ENCODE assay signal across 14 cellular contexts in the genomic region with DNA sequence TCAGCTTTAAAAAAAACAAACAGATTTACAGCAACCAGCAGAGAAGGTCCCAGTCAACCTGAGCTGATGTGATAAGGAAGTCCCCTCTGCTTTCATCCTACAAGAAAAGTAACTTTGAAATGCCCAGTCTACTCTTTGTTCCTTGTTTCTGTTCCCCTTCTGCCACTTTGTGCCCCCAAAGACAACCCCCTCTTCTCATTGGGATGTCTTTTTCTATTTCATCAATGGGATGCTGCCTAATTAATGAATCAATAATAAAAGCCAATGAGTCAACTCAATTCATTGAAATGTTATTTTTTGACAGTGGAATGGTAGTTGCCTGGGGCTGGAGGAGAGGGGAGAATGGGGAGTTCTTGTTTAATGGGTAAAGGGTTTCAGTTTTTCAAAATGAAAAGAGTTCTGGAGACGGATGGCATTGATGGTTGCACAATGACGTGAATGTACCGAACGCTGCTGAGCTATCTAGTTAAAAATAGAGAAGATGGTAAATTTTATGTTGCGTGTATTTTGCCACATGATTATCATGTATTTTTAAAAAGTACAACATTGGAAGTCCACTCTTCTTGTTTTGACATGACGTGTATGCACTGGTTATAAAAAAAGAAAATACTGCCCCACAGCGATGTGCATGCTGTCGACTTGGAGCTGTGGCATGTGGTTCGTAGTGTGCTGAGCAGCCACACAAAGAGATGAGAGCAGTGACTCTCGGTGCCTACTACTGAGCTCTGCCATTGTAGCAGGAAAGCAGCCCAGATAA. TPM values are rescaled to one million over a fixed set of nuclear protein-coding genes. Genes with fewer than 3 reads are reported as not detected.
DNase-seq lines count a peak whose midpoint lies in the region; ATAC-seq, FAIRE-seq and TF ChIP-seq lines count a peak whose summit lies in the region.
"Had no signal": no experiment of that assay in that cellular context is flagged by ENCODE, and none has a peak within 500 bp of the region (broad histone marks: within the 10 kb centered on the region; RNA-seq: fewer than 3 reads in every experiment).

No MANE protein-coding gene starts in this region.

- no peaks in the 10 kb centered on the region for H3K79me2 ChIP-seq in Karpas-422 (ENCODE audit: low read length)

- H3K9me3 ChIP-seq in Karpas-422 (ENCODE audit: low read length) = no peaks in the 10 kb centered on the region
- H3K9me3 ChIP-seq in gastrocnemius medialis = no peaks in the 10 kb centered on the region
- H3K9me3 ChIP-seq: upper lobe of left lung had no signal

- peak overlapping the region; percentile 35 for H3K4me2 ChIP-seq in Karpas-422 (ENCODE audit: low read depth, low read length, poor library complexity, severe bottlenecking)

- TF ChIP-seq POLR2A in GM12892 (IDR thresholded peaks at IDR 0.05; ENCODE audit: low read depth, low read length) = peak; percentile 51; the same call in 1 of the 2 replicates
- no peak for TF ChIP-seq POLR2A in gastrocnemius medialis (IDR thresholded peaks at IDR 0.05)

- H3K9me2 ChIP-seq in Karpas-422 (replicated peaks; ENCODE audit: insufficient read depth, low read length) = no peaks in the 10 kb centered on the region

- no peaks in the 10 kb centered on the region for H3K27me3 ChIP-seq in Karpas-422 (ENCODE audit: low read length)
- peaks cover 0 to 14% (median 6%) of the 10 kb centered on the region in 3 donors for H3K27me3 ChIP-seq in gastrocnemius medialis
- H3K27me3 ChIP-seq: upper lobe of left lung had no signal

- H3K4me1 ChIP-seq in Karpas-422 (ENCODE audit: low read length) (peaks cover 10% of the 10 kb centered on the region), gastrocnemius medialis (no peaks in the 10 kb centered on the region)
- H3K4me1 ChIP-seq: upper lobe of left lung had no signal

- no peak for DNase-seq in GM12892 (ENCODE audit: insufficient read length)
- DNase-seq in Karpas-422 = no peak
- DNase-seq in globus pallidus (ENCODE audit: low spot score) = peak; percentile 60
- DNase-seq in cerebellar nuclear complex (lab: John Stamatoyannopoulos, UW) = no peak
- no peak for DNase-seq in gastrocnemius medialis
- DNase-seq: activated T-cell treated with anti-CD3 and anti-CD28 coated beads, Interleukin-2, amount 50 U/mL, for 72 hours; aorta; NCI-H1105; NCI-H748 treated with DMSO at 0.1 percent for 48 hours; upper lobe of left lung had no signal

- in situ Hi-C loops in gastrocnemius medialis (cut with MboI; ENCODE audit: low sequenced_read_pairs in 4 of 4) = no loop called here

- no peak overlapping the region for H3K4me3 ChIP-seq in Karpas-422 (ENCODE audit: low read length)
- no peak overlapping the region for H3K4me3 ChIP-seq in gastrocnemius medialis
- H3K4me3 ChIP-seq: upper lobe of left lung had no signal

- H2AFZ ChIP-seq in Karpas-422 (ENCODE audit: low read length) = no peak overlapping the region

- H3K27ac ChIP-seq in Karpas-422 (ENCODE audit: low read length) (no peak overlapping the region), gastrocnemius medialis (no peak overlapping the region)
- H3K27ac ChIP-seq: upper lobe of left lung had no signal

- intact Hi-C loops in gastrocnemius medialis (cut with DNase I; ENCODE audit: low total_unique reads) = no loop called here

- peak; percentile 96 for FAIRE-seq in GM12892 (lab: Jason Lieb, UNC)

- H3K9ac ChIP-seq in Karpas-422 (ENCODE audit: low read length) = no peak overlapping the region

- no peak for TF ChIP-seq CTCF in gastrocnemius medialis (IDR thresholded peaks at IDR 0.05 in 4 of 5, conservative IDR thresholded peaks at IDR 0.05 in 1 of 5)

- H3K36me3 ChIP-seq in Karpas-422 (ENCODE audit: insufficient read depth, low read length) (no peaks in the 10 kb centered on the region), gastrocnemius medialis (no peaks in the 10 kb centered on the region)
- H3K36me3 ChIP-seq: upper lobe of left lung had no signal

- H4K20me1 ChIP-seq in Karpas-422 (ENCODE audit: insufficient read depth, low read depth, low read length) = no peaks in the 10 kb centered on the region

- ATAC-seq in GM21515 (IDR thresholded peaks at IDR 0.05; ENCODE audit: unreplicated experiment) (peak; percentile 47), HG03520 (IDR thresholded peaks at IDR 0.05; ENCODE audit: unreplicated experiment) (no peak), gastrocnemius medialis (no peak), GM19455 (IDR thresholded peaks at IDR 0.05; ENCODE audit: unreplicated experiment) (no peak)
- ATAC-seq: activated T-cell treated with anti-CD3 and anti-CD28 coated beads, Interleukin-2, amount 50 U/mL, for 72 hours had no signal

RNA-seq across cellular contexts. Expression of gene PADI2, which starts 22.4 kb away (rescaled TPM):
- 2.3 TPM for polyA plus RNA-seq in GM12892 (2012; ENCODE audit: missing spikeins)
- total RNA-seq in Karpas-422 (2014; rRNA removed; shearing (Covaris generic); ENCODE audit: low replicate concordance) = not detected in 2 replicates
- 100 to 1,000 TPM; 156 to 176 (median 171) TPM for total RNA-seq in gastrocnemius medialis
- total RNA-seq: HT1080 had no signal

Comparison
In these comparisons a context has a peak if more than half of its experiments do, and no peak if none do; other contexts are left out.
1. RNA of gene PADI2, which starts 22.4 kb away (total RNA-seq): 156 to 176 TPM in gastrocnemius medialis; not detected in Karpas-422; every median in the first group is over 100 times any median in the second.